1 cellular context compared by ENCODE assay signal in genomic region chr3:128675802-128676201, GRCh38.
TF ChIP-seq lines count a peak whose summit lies in the region.

No MANE protein-coding gene starts in this region.

TF ChIP-seq in H1, 55 proteins besides CTCF, POLR2A, EP300 and RAD21:
- peak; percentile 61 for TF ChIP-seq CHD7 (IDR thresholded peaks at IDR 0.05; ENCODE audit: insufficient replicate concordance, low read length)
